8 cellular contexts compared by ENCODE assay signal in the genomic region with DNA sequence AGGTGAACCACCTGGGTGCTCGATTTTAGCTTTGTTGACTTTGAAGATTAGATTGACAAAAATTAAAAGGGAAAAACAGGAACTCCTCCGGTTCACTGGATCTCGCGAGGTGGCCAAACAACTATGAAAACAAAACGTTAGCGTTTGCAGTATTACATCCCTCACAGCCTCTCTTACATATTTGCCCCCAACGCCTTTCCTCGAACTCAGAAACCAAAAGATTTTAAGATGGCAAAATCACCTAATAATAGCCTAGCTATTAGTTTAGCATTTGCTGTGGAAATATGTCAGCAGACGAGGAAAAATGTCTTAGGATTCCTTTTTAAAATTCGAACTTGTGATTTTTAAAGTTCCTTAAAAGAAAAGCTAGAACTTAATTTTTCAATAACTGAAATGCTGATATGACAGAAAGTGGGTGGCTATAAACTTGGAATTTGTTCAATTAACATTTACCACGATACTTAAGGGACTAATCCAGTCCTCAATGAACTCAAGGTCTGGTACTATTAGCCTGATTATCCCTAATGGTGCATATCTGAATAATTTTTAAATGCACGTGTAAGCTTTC.
A peak's percentile ranks its signal among the peaks of the same experiment; 100 is the strongest.
DNase-seq lines count a peak whose midpoint lies in the region; ATAC-seq and TF ChIP-seq lines count a peak whose summit lies in the region.

No MANE protein-coding gene starts in this region.

- DNase-seq in GM06990 (ENCODE audit: extremely low read depth, insufficient read length) (no peak), amniotic stem cell (lab: John Stamatoyannopoulos, UW) (peak; percentile 63), RPMI8226 (no peak)
- DNase-seq in stimulated activated naive CD8-positive, alpha-beta T cell treated with anti-CD3 and anti-CD28 coated beads, Interleukin-15, Interleukin-2, amounts not matched to agents 100 U/mL and 50 U/mL, for 24 hours, result no peak
- no peak for DNase-seq in activated CD8-positive, alpha-beta memory T cell treated with anti-CD3 and anti-CD28 coated beads for 24 hours

- TF ChIP-seq RAD21 in Ishikawa (IDR thresholded peaks at IDR 0.05; ENCODE audit: low read depth), result no peak

- H3K4me3 ChIP-seq in GM06990 (replicated peaks; ENCODE audit: low read depth, low read length) (peak overlapping the region; percentile 78), iPS-15b (ENCODE audit: low read depth, low read length) (peak overlapping the region; percentile 85)

- H3K27me3 ChIP-seq in GM06990 (replicated peaks; ENCODE audit: control insufficient read depth, insufficient read depth, low read length) (no peaks in the 10 kb centered on the region), iPS-15b (ENCODE audit: control insufficient read depth, insufficient read depth, low read length) (no peaks in the 10 kb centered on the region)

- H3K36me3 ChIP-seq in GM06990 (ENCODE audit: control insufficient read depth, insufficient read depth, low read length) (no peaks in the 10 kb centered on the region), iPS-15b (ENCODE audit: control insufficient read depth, insufficient read depth, low read length) (no peaks in the 10 kb centered on the region)

- peak overlapping the region; percentile 9 for H3K9ac ChIP-seq in iPS-15b (ENCODE audit: low read depth, low read length)

- TF ChIP-seq CTCF in GM06990 (IDR thresholded peaks at IDR 0.05; ENCODE audit: insufficient read depth, low read length, poor library complexity, severe bottlenecking), result no peak

- peak; percentile 27 for ATAC-seq in GM21447 (IDR thresholded peaks at IDR 0.05; ENCODE audit: unreplicated experiment)
- peak; percentile 30 for ATAC-seq in stimulated activated naive CD8-positive, alpha-beta T cell treated with anti-CD3 and anti-CD28 coated beads, Interleukin-15, Interleukin-2, amounts not matched to agents 100 U/mL and 50 U/mL, for 24 hours

- TF ChIP-seq EP300 in Ishikawa (IDR thresholded peaks at IDR 0.05; ENCODE audit: borderline replicate concordance), result no peak

- peaks cover 3% of the 10 kb centered on the region for H3K4me1 ChIP-seq in iPS-15b (ENCODE audit: control insufficient read depth, insufficient read depth, low read length)

- no peaks in the 10 kb centered on the region for H3K9me3 ChIP-seq in iPS-15b (ENCODE audit: control insufficient read depth, insufficient read depth, low read length)

TF ChIP-seq in Ishikawa, 13 proteins besides CTCF, POLR2A, EP300 and RAD21:
- TF ChIP-seq CEBPB (IDR thresholded peaks at IDR 0.05), result no peak
- no peak; the same call in 1 of the 2 replicates for TF ChIP-seq ZBTB7A (IDR thresholded peaks at IDR 0.05; ENCODE audit: low read depth)
- no peak for TF ChIP-seq TCF12 (IDR thresholded peaks at IDR 0.05; ENCODE audit: low read depth)
- 0 out of 2 replicates have a peak, but pooled peaks have one; percentile 6 for TF ChIP-seq FOXM1 (IDR thresholded peaks at IDR 0.05; ENCODE audit: borderline replicate concordance, low read depth)
- no peak for TF ChIP-seq TEAD4 (IDR thresholded peaks at IDR 0.05)
